ENCODE assay signal across 13 cellular contexts in genomic region chr3:36989568-36989967, GRCh38. TPM values are rescaled to one million over a fixed set of nuclear protein-coding genes. Genes with fewer than 3 reads are reported as not detected.
A peak's percentile ranks its signal among the peaks of the same experiment; 100 is the strongest.
DNase-seq lines count a peak whose midpoint lies in the region; TF ChIP-seq lines count a peak whose summit lies in the region.
"Had no signal": no experiment of that assay in that cellular context is flagged by ENCODE, and none has a peak within 500 bp of the region (broad histone marks: within the 10 kb centered on the region; RNA-seq: fewer than 3 reads in every experiment).

No MANE protein-coding gene starts in this region.

- H3K79me2 ChIP-seq in OCI-LY1 (ENCODE audit: insufficient read depth, low read length) (peaks cover 52% of the 10 kb centered on the region), fibroblast of lung (ENCODE audit: control insufficient read depth, insufficient read depth, low read length) (peaks cover 48% of the 10 kb centered on the region)

- H3F3A ChIP-seq in OCI-LY1 (ENCODE audit: insufficient read depth, low read length): no peaks in the 10 kb centered on the region

- no peaks in the 10 kb centered on the region for H3K9me3 Mint-ChIP-seq in T-helper 1 cell treated with Interleukin-12 subunit alpha and Interleukin-12 subunit beta and Interleukin-4 antibody, amounts not matched to agents 30 μg/mL and 1 μg/mL, for 36 hours
- H3K9me3 Mint-ChIP-seq: activated T-cell treated with anti-CD3 and anti-CD28 coated beads, Interleukin-2, amount 50 U/mL, for 24 hours had no signal

- no peak for TF ChIP-seq CTCF in OCI-LY1 (IDR thresholded peaks at IDR 0.05; ENCODE audit: low read length)
- TF ChIP-seq CTCF in fibroblast of lung (conservative IDR thresholded peaks at IDR 0.05 in 1 of 2, IDR thresholded peaks at IDR 0.05 in 1 of 2; ENCODE audit: low read depth in 1 of 2, low read length in 2 of 2): no peak

- H3K9ac ChIP-seq in OCI-LY1 (ENCODE audit: low read length) (peak overlapping the region; percentile 77), fibroblast of lung (ENCODE audit: insufficient read depth, low read length) (no peak overlapping the region)

- H2AFZ ChIP-seq in OCI-LY1 (ENCODE audit: low read length) (no peak overlapping the region), fibroblast of lung (ENCODE audit: low read length) (no peak overlapping the region)

- H3K4me3 Mint-ChIP-seq in T-helper 1 cell treated with Interleukin-12 subunit alpha and Interleukin-12 subunit beta and Interleukin-4 antibody, amounts not matched to agents 30 μg/mL and 1 μg/mL, for 36 hours: peak overlapping the region; percentile 74
- H3K4me3 Mint-ChIP-seq: activated T-cell treated with anti-CD3 and anti-CD28 coated beads, Interleukin-2, amount 50 U/mL, for 24 hours had no signal

- H3K4me3 ChIP-seq in OCI-LY1 (ENCODE audit: low read depth, low read length, poor library complexity, severe bottlenecking) (peak overlapping the region; percentile 71), fibroblast of lung (replicated peaks in 1 of 4; ENCODE audit: control extremely low read depth in 1 of 4, insufficient read depth in 1 of 4, low read depth in 3 of 4, low read length in 4 of 4) (peak overlapping the region; percentile 3 to 95 (median 70))

- H3K4me1 ChIP-seq in OCI-LY1 (ENCODE audit: insufficient read depth, low read length, severe bottlenecking) (peaks cover 47% of the 10 kb centered on the region), fibroblast of lung (ENCODE audit: control insufficient read depth, extremely low read depth, insufficient read depth, low read length) (peaks cover 5% of the 10 kb centered on the region)

- H3K27me3 ChIP-seq in OCI-LY1 (ENCODE audit: insufficient read depth, low read length) (no peaks in the 10 kb centered on the region), fibroblast of lung (ENCODE audit: control insufficient read depth, insufficient read depth, low read length) (no peaks in the 10 kb centered on the region)

- no peaks in the 10 kb centered on the region for H3K9me2 ChIP-seq in OCI-LY1 (ENCODE audit: low read depth, low read length)

- H3K27ac ChIP-seq in OCI-LY1 (ENCODE audit: low read depth, low read length, poor library complexity, severe bottlenecking) (no peak overlapping the region), fibroblast of lung (ENCODE audit: insufficient read depth, low read length) (no peak overlapping the region)

- peaks cover 34% of the 10 kb centered on the region for H3K4me1 Mint-ChIP-seq in T-helper 1 cell treated with Interleukin-12 subunit alpha and Interleukin-12 subunit beta and Interleukin-4 antibody, amounts not matched to agents 30 μg/mL and 1 μg/mL, for 36 hours (ENCODE audit: low read depth)

- peaks cover 52% of the 10 kb centered on the region for H3K36me3 Mint-ChIP-seq in T-helper 1 cell treated with Interleukin-12 subunit alpha and Interleukin-12 subunit beta and Interleukin-4 antibody, amounts not matched to agents 30 μg/mL and 1 μg/mL, for 36 hours (ENCODE audit: low read depth)

- in situ Hi-C loops in ACHN (cut with HindIII; ENCODE audit: low pct_ligation_motif_present, low pct_unique_long_range_greater_than_20kb, low sequenced_read_pairs): no loop called here

- no peak overlapping the region for H3K27ac Mint-ChIP-seq in T-helper 1 cell treated with Interleukin-12 subunit alpha and Interleukin-12 subunit beta and Interleukin-4 antibody, amounts not matched to agents 30 μg/mL and 1 μg/mL, for 36 hours

- H3K4me2 ChIP-seq in OCI-LY1 (ENCODE audit: low read length) (peak overlapping the region; percentile 87), fibroblast of lung (ENCODE audit: extremely low read depth, insufficient read depth, low read length) (peak overlapping the region; percentile 88)

- H4K20me1 ChIP-seq in OCI-LY1 (ENCODE audit: insufficient read depth, low read length) (no peaks in the 10 kb centered on the region), fibroblast of lung (ENCODE audit: control insufficient read depth, extremely low read depth, insufficient read depth, low read length) (peaks cover 3% of the 10 kb centered on the region)

- H3K36me3 ChIP-seq in OCI-LY1 (ENCODE audit: insufficient read depth, low read length) (peaks cover 70% of the 10 kb centered on the region), fibroblast of lung (ENCODE audit: control insufficient read depth, insufficient read depth, low read length) (peaks cover 8% of the 10 kb centered on the region)

- H3K9me3 ChIP-seq in OCI-LY1 (ENCODE audit: low read length): no peaks in the 10 kb centered on the region
- H3K9me3 ChIP-seq in fibroblast of lung (ENCODE audit: control insufficient read depth, insufficient read depth, low read depth, low read length): no peaks in the 10 kb centered on the region

- DNase-seq in T-helper 1 cell (no peak), fibroblast of lung (ENCODE audit: low read depth in 2 of 2) (peak in 1 of 2 donors; percentile 11), renal cortical epithelial cell (ENCODE audit: low read depth) (peak; percentile 9), ACHN (no peak), pons (ENCODE audit: low spot score) (no peak), AG08396 (ENCODE audit: low spot score) (no peak)
- DNase-seq: 8988T; activated T-cell treated with anti-CD3 and anti-CD28 coated beads, Interleukin-2, amount 50 U/mL, for 24 hours; left colon; NCI-H510A treated with DMSO at 0.1 percent for 48 hours; T-helper 2 cell had no signal

- no peaks in the 10 kb centered on the region for H3K27me3 Mint-ChIP-seq in T-helper 1 cell treated with Interleukin-12 subunit alpha and Interleukin-12 subunit beta and Interleukin-4 antibody, amounts not matched to agents 30 μg/mL and 1 μg/mL, for 36 hours (ENCODE audit: low read depth)
- H3K27me3 Mint-ChIP-seq: activated T-cell treated with anti-CD3 and anti-CD28 coated beads, Interleukin-2, amount 50 U/mL, for 24 hours had no signal

RNA-seq across cellular contexts. Expression of gene EPM2AIP1, which starts 3.4 kb away (rescaled TPM):
- 10.5 and 12.9 TPM in 2 replicates for total RNA-seq in fibroblast of lung
- 15.1 and 18.7 TPM in 2 replicates for polyA plus RNA-seq in fibroblast of lung
- 9.3 and 12.3 TPM in 2 replicates for polyA plus RNA-seq in fibroblast of lung (2012)
- polyA minus RNA-seq in fibroblast of lung (ENCODE audit: low replicate concordance): 2.5 and 5.2 TPM in 2 replicates
- total RNA-seq in renal cortical epithelial cell: 5.0 and 14.6 TPM in 2 replicates

RNA-seq across cellular contexts. Expression of gene MLH1, which starts 3.8 kb away (rescaled TPM):
- 57.8 and 62.3 TPM in 2 replicates for total RNA-seq in fibroblast of lung
- 34.4 and 47.2 TPM in 2 replicates for polyA plus RNA-seq in fibroblast of lung
- 24.4 and 31.3 TPM in 2 replicates for polyA plus RNA-seq in fibroblast of lung (2012)
- 28.7 and 64.9 TPM in 2 replicates for polyA minus RNA-seq in fibroblast of lung (ENCODE audit: low replicate concordance)
- 41.9 and 42.7 TPM in 2 replicates for total RNA-seq in renal cortical epithelial cell

RNA-seq across cellular contexts. Expression of gene TRANK1, which starts 44.7 kb away (rescaled TPM):
- 20.3 and 28.6 TPM in 2 replicates for total RNA-seq in fibroblast of lung
- polyA plus RNA-seq in fibroblast of lung: 6.7 and 9.1 TPM in 2 replicates
- 3.9 and 9.7 TPM in 2 replicates for polyA plus RNA-seq in fibroblast of lung (2012)
- polyA minus RNA-seq in fibroblast of lung (ENCODE audit: low replicate concordance): 23.7 and 41.1 TPM in 2 replicates
- 12.7 and 31.1 TPM in 2 replicates for total RNA-seq in renal cortical epithelial cell
